In the genomic region with DNA sequence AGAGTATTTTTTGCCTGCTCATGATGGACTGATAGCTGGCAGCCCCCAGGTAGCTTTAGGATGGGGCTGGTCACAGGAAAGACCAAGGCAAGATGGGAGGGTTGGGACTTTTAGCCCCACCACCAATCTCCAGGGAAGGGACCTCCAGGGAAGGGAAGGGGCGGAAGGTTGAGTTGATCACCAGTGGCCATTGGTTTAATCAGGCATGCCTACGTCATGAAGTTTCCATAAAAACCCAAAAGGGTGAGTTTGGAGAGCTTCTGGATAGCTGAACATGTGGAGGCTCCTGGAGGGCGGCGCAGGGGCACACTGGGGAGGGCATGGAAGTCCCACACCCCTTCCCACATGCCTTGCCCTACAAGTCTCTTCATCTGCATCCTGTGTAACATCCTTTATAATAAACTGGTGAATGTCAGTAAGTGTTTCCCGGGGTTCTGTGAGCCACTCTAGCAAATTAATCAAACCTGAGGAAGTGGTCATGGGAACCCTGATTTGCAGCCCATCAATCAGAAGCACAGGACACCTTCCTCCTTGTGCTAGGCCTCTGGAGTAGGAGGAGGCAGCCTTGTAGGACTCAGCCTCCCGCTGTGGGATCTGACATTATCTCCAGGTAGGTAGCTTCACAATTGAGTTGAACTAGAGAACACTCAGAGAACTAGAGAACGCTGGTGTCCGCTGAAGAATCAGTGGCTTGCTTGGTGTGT, we compare ENCODE assay signal across 26 cellular contexts. TPM values are rescaled to one million over a fixed set of nuclear protein-coding genes. Genes with fewer than 3 reads are reported as not detected.
DNase-seq lines count a peak whose midpoint lies in the region; ATAC-seq and TF ChIP-seq lines count a peak whose summit lies in the region.
"Had no signal": no experiment of that assay in that cellular context is flagged by ENCODE, and none has a peak within 500 bp of the region (broad histone marks: within the 10 kb centered on the region; RNA-seq: fewer than 3 reads in every experiment).

No MANE protein-coding gene starts in this region.

- peak; percentile 24 for DNase-seq in KBM-7
- peak; percentile 61 for DNase-seq in UCSD-AML1 (lab: John Stamatoyannopoulos, UW; ENCODE audit: unreplicated experiment)
- no peak for DNase-seq in hepatocyte (ENCODE audit: low spot score)
- DNase-seq in trophoblast cell: no peak
- no peak for DNase-seq in NCI-H774 (lab: John Stamatoyannopoulos, UW)
- DNase-seq in NCI-H2029 (lab: John Stamatoyannopoulos, UW): no peak
- no peak for DNase-seq in SW480 (ENCODE audit: low spot score)
- DNase-seq: activated CD4-positive, alpha-beta memory T cell treated with anti-CD3 and anti-CD28 coated beads for 36 hours; activated CD4-positive, alpha-beta T cell treated with anti-CD3 and anti-CD28 coated beads for 1 hour; activated CD8-positive, alpha-beta memory T cell treated with anti-CD3 and anti-CD28 coated beads, Interleukin-2, amount 50 U/mL, for 4 hours; activated naive CD4-positive, alpha-beta T cell treated with Interleukin-2 at 50 U/mL for 16 hours; brain microvascular endothelial cell; H7; left colon; mammary epithelial cell; MV-4-11; NCI-H2107; NCI-H510A; stimulated activated CD4-positive, alpha-beta T cell treated with anti-CD3 and anti-CD28 coated beads, Interleukin-12 subunit alpha, Interleukin-12 subunit beta, amount 100 ng/mL, for 4 hours; stimulated activated CD4-positive, alpha-beta T cell treated with anti-CD3 and anti-CD28 coated beads, Interleukin-2, amount 100 ng/mL, for 48 hours; stomach; T-helper 17 cell had no signal

- H3K27ac ChIP-seq in hepatocyte (peak overlapping the region; percentile 72), trophoblast cell (ENCODE audit: low read depth, low read length) (no peak overlapping the region)
- H3K27ac ChIP-seq: brain microvascular endothelial cell, stomach had no signal

- no peak overlapping the region for H2AFZ ChIP-seq in hepatocyte
- H2AFZ ChIP-seq in trophoblast cell (ENCODE audit: insufficient read depth, low read length, poor library complexity): no peak overlapping the region

- no peak overlapping the region for H2BK5ac ChIP-seq in trophoblast cell (ENCODE audit: low read depth, low read length, poor library complexity)

- H4K8ac ChIP-seq in trophoblast cell (ENCODE audit: low read depth, low read length): no peak overlapping the region

- peak overlapping the region; percentile 89 for H3K4ac ChIP-seq in trophoblast cell (ENCODE audit: low read depth, low read length)

- H3K4me2 ChIP-seq in hepatocyte: no peak overlapping the region
- no peak overlapping the region for H3K4me2 ChIP-seq in trophoblast cell (ENCODE audit: low read length)

- no peaks in the 10 kb centered on the region for H3K9me2 ChIP-seq in hepatocyte (replicated peaks; ENCODE audit: insufficient read depth)
- H3K9me2 ChIP-seq: SK-N-SH had no signal

- H3K27me3 ChIP-seq in hepatocyte: no peaks in the 10 kb centered on the region
- H3K27me3 ChIP-seq in trophoblast cell (ENCODE audit: insufficient read depth, low read length): no peaks in the 10 kb centered on the region
- H3K27me3 ChIP-seq: BE2C, brain microvascular endothelial cell, stomach had no signal

- H3K4me1 ChIP-seq in hepatocyte (ENCODE audit: insufficient read depth): peaks cover 30% of the 10 kb centered on the region
- peaks cover 24 to 32% of the 10 kb centered on the region in 2 experiments for H3K4me1 ChIP-seq in trophoblast cell (ENCODE audit: control insufficient read depth in 1 of 2, insufficient read depth in 2 of 2, low read length in 2 of 2)
- H3K4me1 ChIP-seq: BE2C had no signal

- TF ChIP-seq CTCF in hepatocyte (IDR thresholded peaks at IDR 0.05; ENCODE audit: poor library complexity): no peak

- no peak overlapping the region for H4K12ac ChIP-seq in trophoblast cell (ENCODE audit: low read depth, low read length)

- no peak overlapping the region for H3K9ac ChIP-seq in trophoblast cell (ENCODE audit: low read length)
- H3K9ac ChIP-seq: SK-N-SH had no signal

- H3K9me3 ChIP-seq in hepatocyte (ENCODE audit: low read depth) (no peaks in the 10 kb centered on the region), trophoblast cell (ENCODE audit: insufficient read depth, low read depth, low read length) (no peaks in the 10 kb centered on the region)
- H3K9me3 ChIP-seq: BE2C, SK-N-SH, stomach had no signal

- no peak overlapping the region for H2BK12ac ChIP-seq in trophoblast cell (ENCODE audit: low read length)

- no peak for ATAC-seq in HG02973 (IDR thresholded peaks at IDR 0.05; ENCODE audit: unreplicated experiment)
- ATAC-seq: T-helper 17 cell had no signal

- H3K79me1 ChIP-seq in trophoblast cell (ENCODE audit: low read length): peaks cover 7% of the 10 kb centered on the region

- no peaks in the 10 kb centered on the region for H4K20me1 ChIP-seq in hepatocyte (ENCODE audit: insufficient read depth, poor library complexity, severe bottlenecking)

- H2AK5ac ChIP-seq in trophoblast cell (ENCODE audit: low read length): no peak overlapping the region

- no peak overlapping the region for H3K4me3 ChIP-seq in hepatocyte
- H3K4me3 ChIP-seq in trophoblast cell (ENCODE audit: low read depth, low read length): no peak overlapping the region
- H3K4me3 ChIP-seq: stomach had no signal

- H3K36me3 ChIP-seq in hepatocyte (replicated peaks; ENCODE audit: insufficient read depth, low read depth) (no peaks in the 10 kb centered on the region), trophoblast cell (ENCODE audit: control insufficient read depth in 1 of 2, insufficient read depth in 2 of 2, low read length in 2 of 2) (peaks cover 28 to 36% of the 10 kb centered on the region in 2 experiments)
- H3K36me3 ChIP-seq: BE2C, brain microvascular endothelial cell had no signal

- no peak overlapping the region for H3K23ac ChIP-seq in trophoblast cell (ENCODE audit: low read length)

- H3K79me2 ChIP-seq in hepatocyte (peaks cover 3% of the 10 kb centered on the region), trophoblast cell (ENCODE audit: control insufficient read depth, insufficient read depth, low read length, poor library complexity) (peaks cover 33% of the 10 kb centered on the region)

- WGBS in hepatocyte (ENCODE audit: low lambda C conversion rate, missing lambda C conversion rate): 95% methylated on average over 8 of the region's 8 CpGs
- no CpG with 5 or more reads among the region's 8 CpGs for WGBS in trophoblast cell (ENCODE audit: extremely low coverage, insufficient coverage, insufficient read length)

- no peak overlapping the region for H3K14ac ChIP-seq in trophoblast cell (ENCODE audit: low read length)

- H4K91ac ChIP-seq in trophoblast cell (ENCODE audit: low read depth, low read length): no peak overlapping the region

- H2BK120ac ChIP-seq in trophoblast cell (ENCODE audit: insufficient read depth, low read length, poor library complexity): no peak overlapping the region

- in situ Hi-C loops in KBM-7 (cut with MboI; ENCODE audit: low pct_unique_long_range_greater_than_20kb, low sequenced_read_pairs): no loop called here

- H3K18ac ChIP-seq in trophoblast cell (ENCODE audit: low read length): no peak overlapping the region

RNA-seq across cellular contexts. Expression of gene RAB31, which starts 30.3 kb away (rescaled TPM):
- 21.0 and 26.0 TPM in 2 replicates for total RNA-seq in hepatocyte
- polyA plus RNA-seq in hepatocyte: 81.8 and 120 TPM in 2 replicates
- polyA plus RNA-seq in trophoblast cell (2013): 287 and 288 TPM in 2 replicates
- total RNA-seq: OCI-LY7 had no signal

Comparison
In these comparisons a context has a peak if more than half of its experiments do, and no peak if none do; other contexts are left out.
1. DNase-seq: peak in KBM-7 (single experiment) and UCSD-AML1 (single experiment); none in hepatocyte (single experiment), trophoblast cell (0 of 2), NCI-H774 (single experiment), NCI-H2029 (single experiment) and SW480 (single experiment).